Comparison of ENCODE assay signal across 17 cellular contexts in genomic region chr10:33253411-33253810, GRCh38.
DNase-seq lines count a peak whose midpoint lies in the region; ATAC-seq, FAIRE-seq and TF ChIP-seq lines count a peak whose summit lies in the region.
"Had no signal": no experiment of that assay in that cellular context is flagged by ENCODE, and none has a peak within 500 bp of the region (broad histone marks: within the 10 kb centered on the region; RNA-seq: fewer than 3 reads in every experiment).

No MANE protein-coding gene starts in this region.

- ATAC-seq in A549: peak in 1 of 2 experiments; percentile 10; a peak in 3 of 6 replicates
- ATAC-seq: T-helper 17 cell had no signal

- H3K36me3 ChIP-seq in GM23248 (ENCODE audit: low read depth) (peaks cover 73% of the 10 kb centered on the region), mammary epithelial cell (ENCODE audit: insufficient read depth, low read length) (peaks cover 34% of the 10 kb centered on the region), mesenchymal stem cell (ENCODE audit: control insufficient read depth in 1 of 2, insufficient read depth in 2 of 2, low read depth in 1 of 2, low read length in 2 of 2) (peaks cover 34 to 97% of the 10 kb centered on the region in 2 experiments)

- peak overlapping the region; percentile 34; the same call in 1 of the 2 replicates for H3K9ac ChIP-seq in GM23248
- H3K9ac ChIP-seq in mammary epithelial cell (ENCODE audit: insufficient read depth, low read length): no peak overlapping the region
- H3K9ac ChIP-seq in mesenchymal stem cell (ENCODE audit: low read length): peak overlapping the region; percentile 69

- H2BK15ac ChIP-seq in mesenchymal stem cell (ENCODE audit: low read depth, poor library complexity, severe bottlenecking): no peak overlapping the region

- no peak for TF ChIP-seq EP300 in A549 (IDR thresholded peaks at IDR 0.05)

- H3F3A ChIP-seq in GM23248 (ENCODE audit: insufficient read depth): peaks cover 87% of the 10 kb centered on the region

- CTCF ChIA-PET in A549 (lab: Yijun Ruan, JAX) (interaction anchor here (1.3 to 5.3 kb wide), 2 partner anchors 14 to 60 kb away, joined by 3 to 24 read pairs; no protein-coding TSS in a partner anchor), mammary epithelial cell (lab: Charles Lee; ENCODE audit: low non-redundant PET) (no interaction called here)

- DNase-seq in A549 (ENCODE audit: low read depth in 1 of 2, low spot score in 1 of 2): no peak
- no peak for DNase-seq in GM23248
- no peak for DNase-seq in mammary epithelial cell
- DNase-seq in mesenchymal stem cell: no peak
- DNase-seq in DMS 273 treated with DMSO at 0.1 percent for 48 hours (lab: John Stamatoyannopoulos, UW): no peak
- DNase-seq in GM12891 (ENCODE audit: insufficient read length, low spot score): no peak
- DNase-seq in pons (ENCODE audit: low spot score): no peak
- DNase-seq: activated CD8-positive, alpha-beta memory T cell treated with anti-CD3 and anti-CD28 coated beads for 24 hours; adrenal gland; central memory CD4-positive, alpha-beta T cell; effector CD4-positive, alpha-beta T cell; Karpas-422; NCI-H1092; NCI-H2081 treated with DMSO at 0.1 percent for 48 hours; NCI-H524; SHP77 treated with DMSO at 0.1 percent for 48 hours; T-helper 17 cell had no signal

- H3K4me1 ChIP-seq in A549 (peaks cover 88% of the 10 kb centered on the region), GM23248 (ENCODE audit: insufficient read depth) (peaks cover 39% of the 10 kb centered on the region), mammary epithelial cell (ENCODE audit: insufficient read depth, low read length) (peaks cover 47% of the 10 kb centered on the region), mesenchymal stem cell (ENCODE audit: control insufficient read depth, insufficient read depth, low read depth, low read length) (peaks cover 19% of the 10 kb centered on the region)

- no peak overlapping the region for H3K4ac ChIP-seq in mesenchymal stem cell (ENCODE audit: low read depth in 1 of 2, low read length in 2 of 2)

- peaks cover 84% of the 10 kb centered on the region for H3K79me2 ChIP-seq in GM23248 (ENCODE audit: insufficient read depth)
- peaks cover 53% of the 10 kb centered on the region for H3K79me2 ChIP-seq in mammary epithelial cell (ENCODE audit: insufficient read depth, low read length)

- no peaks in the 10 kb centered on the region for H3K9me2 ChIP-seq in GM23248 (ENCODE audit: insufficient read depth)

- no peak for TF ChIP-seq RAD21 in A549 (conservative IDR thresholded peaks at IDR 0.05 in 1 of 2, IDR thresholded peaks at IDR 0.05 in 1 of 2)

- no peak overlapping the region for H2BK5ac ChIP-seq in mesenchymal stem cell (ENCODE audit: low read depth, low read length, poor library complexity, severe bottlenecking)

- H3K4me3 ChIP-seq in A549 (no peak overlapping the region), GM23248 (no peak overlapping the region), mammary epithelial cell (replicated peaks in 1 of 3; ENCODE audit: insufficient read depth in 1 of 3, low read depth in 2 of 3, low read length in 3 of 3) (no peak overlapping the region), mesenchymal stem cell (ENCODE audit: insufficient read depth in 1 of 2, low read depth in 1 of 2, low read length in 2 of 2) (no peak overlapping the region)
- H3K4me3 ChIP-seq: adrenal gland had no signal

- 62% methylated on average over 4 of the region's 4 CpGs for WGBS in A549 (ENCODE audit: missing lambda C conversion rate)
- whole genome bisulfite sequencing in GM23248 (ENCODE audit: low coverage in 1 of 2, low lambda C conversion rate in 2 of 2, missing lambda C conversion rate in 2 of 2), 2 experiments: 96 to 97% methylated on average over 4 of the region's 4 CpGs
- WGBS in mammary epithelial cell (ENCODE audit: low coverage, missing lambda C conversion rate): 100% methylated on average over 4 of the region's 4 CpGs
- WGBS in mesenchymal stem cell: 89% methylated on average over 4 of the region's 4 CpGs

- no peak overlapping the region for H2BK12ac ChIP-seq in mesenchymal stem cell (ENCODE audit: low read length in 2 of 2)

- H3K27me3 ChIP-seq in GM23248 (replicated peaks; ENCODE audit: insufficient read depth) (no peaks in the 10 kb centered on the region), mammary epithelial cell (ENCODE audit: insufficient read depth, low read length) (no peaks in the 10 kb centered on the region), mesenchymal stem cell (ENCODE audit: control insufficient read depth in 1 of 2, insufficient read depth in 1 of 2, low read length in 2 of 2) (no peaks in the 10 kb centered on the region)
- H3K27me3 ChIP-seq: adrenal gland had no signal

- H3K27ac ChIP-seq in A549 (peak overlapping the region; percentile 87 to 89), GM23248 (peak overlapping the region; percentile 73), mammary epithelial cell (ENCODE audit: insufficient read depth, low read depth, low read length) (peak overlapping the region; percentile 80), mesenchymal stem cell (ENCODE audit: low read length, poor library complexity, severe bottlenecking) (peak overlapping the region; percentile 97)

- FAIRE-seq in A549 (lab: Jason Lieb, UNC) (peak; percentile 56), GM12891 (lab: Jason Lieb, UNC) (no peak)

- peak overlapping the region; percentile 40 to 94 for H3K18ac ChIP-seq in mesenchymal stem cell (ENCODE audit: low read depth in 1 of 2, low read length in 2 of 2)

- H2AFZ ChIP-seq in GM23248 (no peak overlapping the region), mammary epithelial cell (ENCODE audit: low read depth, low read length) (no peak overlapping the region), mesenchymal stem cell (ENCODE audit: low read depth, low read length) (no peak overlapping the region)

- H4K91ac ChIP-seq in mesenchymal stem cell (ENCODE audit: low read length): no peak overlapping the region

- no peaks in the 10 kb centered on the region for H3K9me3 ChIP-seq in A549
- H3K9me3 ChIP-seq in GM23248 (ENCODE audit: low read depth): no peaks in the 10 kb centered on the region
- no peaks in the 10 kb centered on the region for H3K9me3 ChIP-seq in mammary epithelial cell (replicated peaks; ENCODE audit: insufficient read depth, low read length)
- H3K9me3 ChIP-seq in mesenchymal stem cell (ENCODE audit: control insufficient read depth, low read length): no peaks in the 10 kb centered on the region
- H3K9me3 ChIP-seq: adrenal gland had no signal

- TF ChIP-seq CTCF in A549 (IDR thresholded peaks at IDR 0.05) (no peak), mammary epithelial cell (conservative IDR thresholded peaks at IDR 0.05 in 1 of 2, IDR thresholded peaks at IDR 0.05 in 1 of 2; ENCODE audit: extremely low read depth in 1 of 2, insufficient read depth in 1 of 2, low read depth in 1 of 2, low read length in 2 of 2) (no peak)

- POLR2A ChIA-PET in A549 (lab: Yijun Ruan, JAX): no interaction called here

- in situ Hi-C loops in GM23248 (cut with MboI): no loop called here
- in situ Hi-C loops in mammary epithelial cell (cut with MboI; ENCODE audit: low sequenced_read_pairs in 2 of 2): no loop called here

- H3K23ac ChIP-seq in mesenchymal stem cell (ENCODE audit: low read length in 2 of 2): no peak overlapping the region

- intact Hi-C loops in mammary epithelial cell (cut with micrococcal nuclease): loop anchor here (2.0 kb wide), 1 partner anchor 15 kb away; no protein-coding TSS in a partner anchor

- H4K8ac ChIP-seq in mesenchymal stem cell (ENCODE audit: low read length): no peak overlapping the region

- H4K20me1 ChIP-seq in GM23248 (ENCODE audit: insufficient read depth): no peaks in the 10 kb centered on the region
- H4K20me1 ChIP-seq in mammary epithelial cell (ENCODE audit: insufficient read depth, low read length): no peaks in the 10 kb centered on the region

- H3K79me1 ChIP-seq in mesenchymal stem cell (replicated peaks; ENCODE audit: low read length, poor library complexity, severe bottlenecking): peaks cover 7% of the 10 kb centered on the region

- H3K4me2 ChIP-seq in A549: peak overlapping the region; percentile 49
- peak overlapping the region; percentile 13 for H3K4me2 ChIP-seq in GM23248 (ENCODE audit: unreplicated experiment)
- H3K4me2 ChIP-seq in mammary epithelial cell (ENCODE audit: insufficient read depth, low read depth, low read length): peak overlapping the region; percentile 1
- no peak overlapping the region for H3K4me2 ChIP-seq in mesenchymal stem cell (ENCODE audit: low read length, poor library complexity, severe bottlenecking)

- no TSS peak for BruUV-seq in mammary epithelial cell (replicated peaks; lab: Mats Ljungman, UMichigan)

- TF ChIP-seq POLR2A in A549 (IDR thresholded peaks at IDR 0.05; ENCODE audit: low read length): no peak
- TF ChIP-seq POLR2A in GM12891 (IDR thresholded peaks at IDR 0.05; ENCODE audit: low read depth, low read length): no peak

- dilution Hi-C loops in mammary epithelial cell (cut with HindIII; ENCODE audit: low sequenced_read_pairs): no loop called here

- no peak overlapping the region for H2BK120ac ChIP-seq in mesenchymal stem cell (ENCODE audit: low read depth, low read length)

- H2AK5ac ChIP-seq in mesenchymal stem cell (ENCODE audit: low read length, severe bottlenecking): peak overlapping the region; percentile 87

- H3K14ac ChIP-seq in mesenchymal stem cell (ENCODE audit: low read length in 2 of 2): peak overlapping the region in 1 of 2 experiments; percentile 3

TF ChIP-seq in A549, 52 proteins besides CTCF, POLR2A, EP300 and RAD21 (continues in another document):
- TF ChIP-seq KDM1A (IDR thresholded peaks at IDR 0.05; ENCODE audit: low read depth): no peak
- no peak for TF ChIP-seq PBX3 (IDR thresholded peaks at IDR 0.05)
- no peak for TF ChIP-seq FOSB (CRISPR knock-in tag; IDR thresholded peaks at IDR 0.05)

TF ChIP-seq in GM12891, 5 proteins besides CTCF, POLR2A, EP300 and RAD21:
- no peak for TF ChIP-seq POU2F2 (IDR thresholded peaks at IDR 0.05; ENCODE audit: low read depth, low read length)
- TF ChIP-seq PAX5 (IDR thresholded peaks at IDR 0.05; ENCODE audit: insufficient read depth, low read length, severe bottlenecking): no peak
- no peak for TF ChIP-seq TAF1 (IDR thresholded peaks at IDR 0.05; ENCODE audit: low read depth, low read length)
- TF ChIP-seq SPI1 (IDR thresholded peaks at IDR 0.05; ENCODE audit: low read depth, low read length): no peak
- TF ChIP-seq POLR2AphosphoS5 (IDR thresholded peaks at IDR 0.05; ENCODE audit: low read depth, low read length): no peak
